Comparison of ENCODE assay signal across 1 cellular context in genomic region chr11:8207080-8208000, GRCh38.
TF ChIP-seq lines count a peak whose summit lies in the region.

No MANE protein-coding gene starts in this region.

TF ChIP-seq in SK-N-SH, 30 proteins besides CTCF, POLR2A, EP300 and RAD21 (continued from another document):
- no peak for TF ChIP-seq RXRA (IDR thresholded peaks at IDR 0.05; ENCODE audit: borderline replicate concordance, low read depth)
